ENCODE assay signal across 10 cellular contexts in genomic region chr9:136578915-136579637, GRCh38. TPM values are rescaled to one million over a fixed set of nuclear protein-coding genes. Genes with fewer than 3 reads are reported as not detected.
DNase-seq lines count a peak whose midpoint lies in the region; ATAC-seq and TF ChIP-seq lines count a peak whose summit lies in the region.
"Had no signal": no experiment of that assay in that cellular context is flagged by ENCODE, and none has a peak within 500 bp of the region (broad histone marks: within the 10 kb centered on the region; RNA-seq: fewer than 3 reads in every experiment).

No MANE protein-coding gene starts in this region.

- no peak overlapping the region for H2BK120ac ChIP-seq in mesenchymal stem cell (ENCODE audit: low read depth, low read length)

- intact Hi-C loops in colonic mucosa (cut with DNase I) = no loop called here

- no peak overlapping the region for H3K23ac ChIP-seq in mesenchymal stem cell (ENCODE audit: low read length in 2 of 2)

- no peak overlapping the region for H2AK5ac ChIP-seq in mesenchymal stem cell (ENCODE audit: low read length, severe bottlenecking)

- no peak overlapping the region for H3K9ac ChIP-seq in mesenchymal stem cell (ENCODE audit: low read length)
- H3K9ac ChIP-seq in colonic mucosa (ENCODE audit: low read depth in 2 of 2, low read length in 2 of 2) = no peak overlapping the region

- no peak overlapping the region for H2BK5ac ChIP-seq in mesenchymal stem cell (ENCODE audit: low read depth, low read length, poor library complexity, severe bottlenecking)

- POLR2A ChIA-PET in activated CD8-positive, alpha-beta T cell treated with anti-CD3 and anti-CD28 coated beads, Interleukin-2, amount 10 ng/mL, durations not matched to agents 7 days and 5 days (lab: Charles Lee) = no interaction called here

- H2BK12ac ChIP-seq in mesenchymal stem cell (ENCODE audit: low read length in 2 of 2) = peak overlapping the region in 1 of 2 experiments; percentile 58

- H3K4me2 ChIP-seq in mesenchymal stem cell (ENCODE audit: low read length, poor library complexity, severe bottlenecking) = no peak overlapping the region

- H3K18ac ChIP-seq in mesenchymal stem cell (ENCODE audit: low read depth in 1 of 2, low read length in 2 of 2) = peak overlapping the region in 1 of 2 experiments; percentile 21

- ATAC-seq in activated CD8-positive, alpha-beta T cell treated with anti-CD3 and anti-CD28 coated beads, Interleukin-2, amount 10 ng/mL, durations not matched to agents 7 days and 5 days = peak; percentile 60
- ATAC-seq: gastrocnemius medialis had no signal

- no peaks in the 10 kb centered on the region for H3K27me3 Mint-ChIP-seq in activated CD8-positive, alpha-beta T cell treated with anti-CD3 and anti-CD28 coated beads, Interleukin-2, amount 10 ng/mL, durations not matched to agents 7 days and 5 days (ENCODE audit: low read depth)

- peaks cover 9% of the 10 kb centered on the region for H3K4me1 Mint-ChIP-seq in activated CD8-positive, alpha-beta T cell treated with anti-CD3 and anti-CD28 coated beads, Interleukin-2, amount 10 ng/mL, durations not matched to agents 7 days and 5 days (ENCODE audit: low read depth)

- no peak overlapping the region for H3K27ac Mint-ChIP-seq in activated CD8-positive, alpha-beta T cell treated with anti-CD3 and anti-CD28 coated beads, Interleukin-2, amount 10 ng/mL, durations not matched to agents 7 days and 5 days

- H3K4me3 ChIP-seq in mesenchymal stem cell (ENCODE audit: insufficient read depth in 1 of 2, low read depth in 1 of 2, low read length in 2 of 2) = no peak overlapping the region
- H3K4me3 ChIP-seq in colonic mucosa = no peak overlapping the region
- H3K4me3 ChIP-seq: adrenal gland, gastrocnemius medialis had no signal

- no peak overlapping the region for H2AFZ ChIP-seq in mesenchymal stem cell (ENCODE audit: low read depth, low read length)

- H3K14ac ChIP-seq in mesenchymal stem cell (ENCODE audit: low read length in 2 of 2) = peak overlapping the region in 1 of 2 experiments; percentile 44

- no peak overlapping the region for H3K27ac ChIP-seq in mesenchymal stem cell (ENCODE audit: low read length, poor library complexity, severe bottlenecking)
- no peak overlapping the region for H3K27ac ChIP-seq in colonic mucosa
- H3K27ac ChIP-seq: adrenal gland, gastrocnemius medialis had no signal

- H3K79me1 ChIP-seq in mesenchymal stem cell (replicated peaks; ENCODE audit: low read length, poor library complexity, severe bottlenecking) = no peaks in the 10 kb centered on the region

- CTCF ChIA-PET in activated CD8-positive, alpha-beta T cell treated with anti-CD3 and anti-CD28 coated beads, Interleukin-2, amount 10 ng/mL, durations not matched to agents 7 days and 5 days (lab: Charles Lee) = no interaction called here

- peak; percentile 71 for DNase-seq in D341Med (ENCODE audit: low spot score)
- DNase-seq in HuH-7.5 (ENCODE audit: low spot score) = peak; percentile 65
- DNase-seq in activated CD8-positive, alpha-beta T cell treated with anti-CD3 and anti-CD28 coated beads, Interleukin-2, amount 10 ng/mL, durations not matched to agents 7 days and 5 days = peak; percentile 36
- DNase-seq in mesenchymal stem cell = no peak
- DNase-seq in LoVo (ENCODE audit: low spot score) = no peak
- no peak for DNase-seq in NCI-H2029 treated with DMSO at 0.1 percent for 48 hours (lab: John Stamatoyannopoulos, UW)
- DNase-seq in colonic mucosa = no peak
- no peak for DNase-seq in activated gamma-delta T cell (lab: John Stamatoyannopoulos, UW)
- DNase-seq: adrenal gland, gastrocnemius medialis had no signal

- no peak overlapping the region for H2BK15ac ChIP-seq in mesenchymal stem cell (ENCODE audit: low read depth, poor library complexity, severe bottlenecking)

- H3K9me3 Mint-ChIP-seq in activated CD8-positive, alpha-beta T cell treated with anti-CD3 and anti-CD28 coated beads, Interleukin-2, amount 10 ng/mL, durations not matched to agents 7 days and 5 days (ENCODE audit: insufficient read depth) = no peaks in the 10 kb centered on the region

- H4K91ac ChIP-seq in mesenchymal stem cell (ENCODE audit: low read length) = no peak overlapping the region

- H3K36me3 ChIP-seq in mesenchymal stem cell (ENCODE audit: control insufficient read depth in 1 of 2, insufficient read depth in 2 of 2, low read depth in 1 of 2, low read length in 2 of 2) (no peaks in the 10 kb centered on the region), colonic mucosa (no peaks in the 10 kb centered on the region)
- H3K36me3 ChIP-seq: adrenal gland, gastrocnemius medialis had no signal

- WGBS in mesenchymal stem cell = 69% methylated on average over 15 of the region's 15 CpGs

- H4K8ac ChIP-seq in mesenchymal stem cell (ENCODE audit: low read length) = peak overlapping the region; percentile 35

- H3K4me1 ChIP-seq in mesenchymal stem cell (ENCODE audit: control insufficient read depth, insufficient read depth, low read depth, low read length) (peaks cover 19% of the 10 kb centered on the region), colonic mucosa (no peaks in the 10 kb centered on the region)
- H3K4me1 ChIP-seq: adrenal gland, gastrocnemius medialis had no signal

- H3K4ac ChIP-seq in mesenchymal stem cell (ENCODE audit: low read depth in 1 of 2, low read length in 2 of 2) = no peak overlapping the region

- H3K9me3 ChIP-seq in mesenchymal stem cell (ENCODE audit: control insufficient read depth, low read length) (no peaks in the 10 kb centered on the region), colonic mucosa (no peaks in the 10 kb centered on the region)
- H3K9me3 ChIP-seq: adrenal gland, gastrocnemius medialis had no signal

- TF ChIP-seq CTCF in colonic mucosa (IDR thresholded peaks at IDR 0.05) = no peak

- no peaks in the 10 kb centered on the region for H3K36me3 Mint-ChIP-seq in activated CD8-positive, alpha-beta T cell treated with anti-CD3 and anti-CD28 coated beads, Interleukin-2, amount 10 ng/mL, durations not matched to agents 7 days and 5 days (ENCODE audit: low read depth)

- no peak overlapping the region for H3K4me3 Mint-ChIP-seq in activated CD8-positive, alpha-beta T cell treated with anti-CD3 and anti-CD28 coated beads, Interleukin-2, amount 10 ng/mL, durations not matched to agents 7 days and 5 days

- peaks cover 0 to 3% of the 10 kb centered on the region in 2 experiments for H3K27me3 ChIP-seq in mesenchymal stem cell (ENCODE audit: control insufficient read depth in 1 of 2, insufficient read depth in 1 of 2, low read length in 2 of 2)
- H3K27me3 ChIP-seq in colonic mucosa = no peaks in the 10 kb centered on the region
- H3K27me3 ChIP-seq: adrenal gland, gastrocnemius medialis had no signal

RNA-seq across cellular contexts. Expression of gene NOTCH1, which starts 33.2 kb away (rescaled TPM):
- 10 to 100 TPM; 86.6 to 94.1 TPM for total RNA-seq in activated CD8-positive, alpha-beta T cell treated with anti-CD3 and anti-CD28 coated beads, Interleukin-2, amount 10 ng/mL, durations not matched to agents 7 days and 5 days
- 15.4 TPM for polyA plus RNA-seq in mesenchymal stem cell (2013, experiment 1 of 2)
- polyA plus RNA-seq in mesenchymal stem cell (2013, experiment 2 of 2) = 13.5 TPM
- 10 to 100 TPM; 49.3 to 99.4 TPM for total RNA-seq in colonic mucosa

Comparison
In these comparisons a context has a peak if more than half of its experiments do, and no peak if none do; other contexts are left out.
1. DNase-seq: peak in D341Med (single experiment), HuH-7.5 (single experiment) and activated CD8-positive, alpha-beta T cell treated with anti-CD3 and anti-CD28 coated beads, Interleukin-2, amount 10 ng/mL, durations not matched to agents 7 days and 5 days (single experiment); none in mesenchymal stem cell (single experiment), LoVo (single experiment), NCI-H2029 treated with DMSO at 0.1 percent for 48 hours (single experiment), colonic mucosa (single experiment) and activated gamma-delta T cell (single experiment).